ENCODE assay signal across 12 cellular contexts in genomic region chrX:8067754-8068469, GRCh38.
DNase-seq lines count a peak whose midpoint lies in the region; TF ChIP-seq lines count a peak whose summit lies in the region.
"Had no signal": no experiment of that assay in that cellular context is flagged by ENCODE, and none has a peak within 500 bp of the region (broad histone marks: within the 10 kb centered on the region; RNA-seq: fewer than 3 reads in every experiment).

No MANE protein-coding gene starts in this region.

- H2AFZ ChIP-seq in fibroblast of lung (ENCODE audit: low read length), result no peak overlapping the region

- H3K4me1 ChIP-seq in fibroblast of lung (ENCODE audit: control insufficient read depth, extremely low read depth, insufficient read depth, low read length) (no peaks in the 10 kb centered on the region), SJCRH30 (no peaks in the 10 kb centered on the region; the same call in 1 of the 2 replicates)
- H3K4me1 ChIP-seq: heart right ventricle, prostate gland had no signal

- H3K79me2 ChIP-seq in fibroblast of lung (ENCODE audit: control insufficient read depth, insufficient read depth, low read length), result no peaks in the 10 kb centered on the region

- CTCF ChIA-PET in HEK293T (lab: Yijun Ruan, JAX), result no interaction called here

- DNase-seq in 8988T (peak; percentile 14), HEK293T (ENCODE audit: extremely low spot score) (no peak), NCI-H510A treated with DMSO at 0.1 percent for 48 hours (lab: John Stamatoyannopoulos, UW) (peak; percentile 26), fibroblast of lung (ENCODE audit: low read depth in 2 of 2) (peak; percentile 80 to 87), SJCRH30 (no peak), D341Med (ENCODE audit: low spot score) (no peak), GM19238 (ENCODE audit: insufficient read length, low spot score) (no peak), activated gamma-delta T cell treated with Interleukin-2 at 50 U/mL for 16 hours (no peak)
- DNase-seq: activated naive CD4-positive, alpha-beta T cell treated with anti-CD3 and anti-CD28 coated beads, Interleukin-2, amount 50 U/mL, for 16 hours; heart right ventricle; stimulated activated CD4-positive, alpha-beta T cell treated with anti-CD3 and anti-CD28 coated beads, Interleukin-15, amount 100 ng/mL, for 24 hours had no signal

- no peak for TF ChIP-seq CTCF in fibroblast of lung (conservative IDR thresholded peaks at IDR 0.05 in 1 of 2, IDR thresholded peaks at IDR 0.05 in 1 of 2; ENCODE audit: low read depth in 1 of 2, low read length in 2 of 2)

- H3K4me3 ChIP-seq in fibroblast of lung (replicated peaks in 1 of 4; ENCODE audit: control extremely low read depth in 1 of 4, insufficient read depth in 1 of 4, low read depth in 3 of 4, low read length in 4 of 4), result no peak overlapping the region
- H3K4me3 ChIP-seq in SJCRH30, result no peak overlapping the region
- H3K4me3 ChIP-seq: heart right ventricle, prostate gland had no signal

- no peak overlapping the region for H3K9ac ChIP-seq in fibroblast of lung (ENCODE audit: insufficient read depth, low read length)

- no peaks in the 10 kb centered on the region for H3K27me3 ChIP-seq in fibroblast of lung (ENCODE audit: control insufficient read depth, insufficient read depth, low read length)
- H3K27me3 ChIP-seq in SJCRH30, result no peaks in the 10 kb centered on the region
- H3K27me3 ChIP-seq: heart right ventricle had no signal

- H3K27ac ChIP-seq in fibroblast of lung (ENCODE audit: insufficient read depth, low read length), result no peak overlapping the region
- no peak overlapping the region for H3K27ac ChIP-seq in SJCRH30
- H3K27ac ChIP-seq: heart right ventricle, prostate gland had no signal

- H4K20me1 ChIP-seq in fibroblast of lung (ENCODE audit: control insufficient read depth, extremely low read depth, insufficient read depth, low read length), result no peaks in the 10 kb centered on the region

- no peak overlapping the region for H3K4me2 ChIP-seq in fibroblast of lung (ENCODE audit: extremely low read depth, insufficient read depth, low read length)

- no peaks in the 10 kb centered on the region for H3K9me3 ChIP-seq in fibroblast of lung (ENCODE audit: control insufficient read depth, insufficient read depth, low read depth, low read length)
- no peaks in the 10 kb centered on the region for H3K9me3 ChIP-seq in SJCRH30 (replicated peaks)
- H3K9me3 ChIP-seq: heart right ventricle, prostate gland had no signal

- H3K36me3 ChIP-seq in fibroblast of lung (ENCODE audit: control insufficient read depth, insufficient read depth, low read length), result no peaks in the 10 kb centered on the region
- no peaks in the 10 kb centered on the region for H3K36me3 ChIP-seq in SJCRH30
- H3K36me3 ChIP-seq: heart right ventricle, prostate gland had no signal

- POLR2A ChIA-PET in HEK293T (lab: Yijun Ruan, JAX), result no interaction called here

TF ChIP-seq in HEK293T, 16 proteins besides CTCF, POLR2A, EP300 and RAD21:
- TF ChIP-seq ARNT (IDR thresholded peaks at IDR 0.05) (no peak), TARDBP (IDR thresholded peaks at IDR 0.05) (no peak), PKNOX1 (IDR thresholded peaks at IDR 0.05) (peak; percentile 30; the same call in 1 of the 2 replicates)

Comparison
In these comparisons a context has a peak if more than half of its experiments do, and no peak if none do; other contexts are left out.
1. DNase-seq: peak in 8988T (single experiment), NCI-H510A treated with DMSO at 0.1 percent for 48 hours (single experiment) and fibroblast of lung (2 of 2); none in HEK293T (single experiment), SJCRH30 (0 of 2), D341Med (single experiment), GM19238 (single experiment) and activated gamma-delta T cell treated with Interleukin-2 at 50 U/mL for 16 hours (single experiment).